ENCODE assay signal across 9 cellular contexts in the genomic region with DNA sequence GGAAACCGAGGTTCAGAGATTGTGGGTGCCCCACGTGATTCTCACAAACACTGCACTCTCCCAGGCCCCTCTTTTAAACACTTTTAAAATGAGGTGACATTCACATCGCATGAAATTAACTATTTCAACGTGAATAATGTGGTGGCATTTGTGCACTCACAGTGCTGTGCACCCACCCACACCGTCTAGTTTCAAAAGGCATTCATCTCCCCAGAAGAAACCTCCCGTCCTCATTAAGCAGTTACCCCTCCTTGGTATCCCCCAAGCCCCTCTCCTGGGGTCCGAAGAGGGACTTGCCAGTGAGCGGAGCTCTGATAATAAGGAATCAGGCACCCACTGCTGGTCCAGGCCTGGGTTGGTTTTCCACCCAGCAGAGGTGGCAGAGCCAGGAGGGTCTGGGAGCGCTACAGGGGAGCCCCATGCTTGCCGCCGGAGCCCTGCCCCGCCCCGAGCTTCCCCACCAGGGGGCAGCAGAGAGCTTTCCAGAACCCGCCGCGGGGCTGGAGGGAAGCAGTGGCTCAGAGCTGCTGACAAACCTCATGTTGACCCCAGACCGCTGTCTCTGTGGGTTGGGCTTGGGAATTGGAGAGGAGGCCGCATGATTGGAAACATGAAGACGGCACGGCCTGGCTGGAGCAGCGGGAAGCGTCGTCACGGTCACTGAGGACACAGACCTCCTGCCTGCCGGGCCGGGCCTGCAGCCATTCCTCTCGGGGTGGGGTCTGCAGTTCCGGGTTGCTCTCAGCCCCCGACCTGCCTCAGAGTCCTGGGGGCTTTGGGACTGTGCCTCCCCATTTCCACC. TPM values are rescaled to one million over a fixed set of nuclear protein-coding genes. Genes with fewer than 3 reads are reported as not detected.
DNase-seq lines count a peak whose midpoint lies in the region; ATAC-seq and TF ChIP-seq lines count a peak whose summit lies in the region.
"Had no signal": no experiment of that assay in that cellular context is flagged by ENCODE, and none has a peak within 500 bp of the region (broad histone marks: within the 10 kb centered on the region; RNA-seq: fewer than 3 reads in every experiment).

No MANE protein-coding gene starts in this region.

- H3K4me1 ChIP-seq in CD4-positive, alpha-beta memory T cell (ENCODE audit: insufficient read depth, low read length) = peaks cover 14% of the 10 kb centered on the region
- H3K4me1 ChIP-seq in parathyroid adenoma = no peaks in the 10 kb centered on the region
- peaks cover 18 to 26% of the 10 kb centered on the region in 2 donors for H3K4me1 ChIP-seq in thyroid gland

- TF ChIP-seq RAD21 in Ishikawa (IDR thresholded peaks at IDR 0.05; ENCODE audit: low read depth) = peak; percentile 93

- CTCF ChIA-PET in CD4-positive, alpha-beta memory T cell (lab: Charles Lee; ENCODE audit: partially characterized antibody) = interaction anchor here (0.7 to 1.8 kb wide), 22 partner anchors 8 to 226 kb away, joined by 3 to 10 read pairs (median 4); partner anchors contain the start of gene SH3TC1
- CTCF ChIA-PET in RWPE1 (lab: Yijun Ruan, JAX) = interaction anchor here (0.6 to 2.0 kb wide), 6 partner anchors 8 to 167 kb away, joined by 4 to 16 read pairs (median 4); no protein-coding TSS in a partner anchor

- no peak overlapping the region for H3K27ac ChIP-seq in CD4-positive, alpha-beta memory T cell (ENCODE audit: low read depth, low read length)
- H3K27ac ChIP-seq in RWPE1 (peak overlapping the region; percentile 24), parathyroid adenoma (no peak overlapping the region), thyroid gland (peak overlapping the region in 1 of 3 donors; percentile 22)

- no peaks in the 10 kb centered on the region for H3K9me3 Mint-ChIP-seq in CD4-positive, alpha-beta memory T cell
- H3K9me3 Mint-ChIP-seq: T-helper 1 cell treated with Interleukin-12 subunit alpha and Interleukin-12 subunit beta and Interleukin-4 antibody, amounts not matched to agents 30 μg/mL and 1 μg/mL, for 36 hours had no signal

- peak overlapping the region in 1 of 8 donors; percentile 13 for H3K4me3 Mint-ChIP-seq in CD4-positive, alpha-beta memory T cell
- H3K4me3 Mint-ChIP-seq: T-helper 1 cell treated with Interleukin-12 subunit alpha and Interleukin-12 subunit beta and Interleukin-4 antibody, amounts not matched to agents 30 μg/mL and 1 μg/mL, for 36 hours had no signal

- H3K9me3 ChIP-seq in CD4-positive, alpha-beta memory T cell (ENCODE audit: control insufficient read depth in 1 of 2, low read length in 2 of 2) = no peaks in the 10 kb centered on the region
- H3K9me3 ChIP-seq in parathyroid adenoma (ENCODE audit: control insufficient read depth, low read length) (no peaks in the 10 kb centered on the region), thyroid gland (no peaks in the 10 kb centered on the region)

- no peaks in the 10 kb centered on the region for H3K79me2 ChIP-seq in parathyroid adenoma

- intact Hi-C loops in CD4-positive, alpha-beta memory T cell (cut with micrococcal nuclease) = loop anchor here (2.0 to 5.0 kb wide), 3 partner anchors 65 to 675 kb away; no protein-coding TSS in a partner anchor
- intact Hi-C loops in thyroid gland (cut with DNase I) = loop anchor here (2.0 to 10.0 kb wide), 2 partner anchors 161 to 353 kb away; partner anchors contain the start of gene CPZ

- H3K36me3 ChIP-seq in CD4-positive, alpha-beta memory T cell (ENCODE audit: insufficient read depth, low read length) = peaks cover 5% of the 10 kb centered on the region
- no peaks in the 10 kb centered on the region for H3K36me3 ChIP-seq in parathyroid adenoma (ENCODE audit: control insufficient read depth, insufficient read depth, low read length)
- H3K36me3 ChIP-seq in thyroid gland = no peaks in the 10 kb centered on the region

- DNase-seq in CD4-positive, alpha-beta memory T cell = peak; percentile 66 to 82 (median 69)
- DNase-seq in RWPE1 (ENCODE audit: low spot score) = peak; percentile 65
- DNase-seq in activated gamma-delta T cell treated with anti-CD3 and anti-CD28 coated beads, Interleukin-2, amount 50 U/mL, for 16 hours (ENCODE audit: low read depth) = peak; percentile 70
- peak; percentile 54 for DNase-seq in globus pallidus (ENCODE audit: low spot score)
- peak; percentile 80 to 84 for DNase-seq in thyroid gland

- peaks cover 5 to 10% (median 6%) of the 10 kb centered on the region in 4 donors for H3K4me1 Mint-ChIP-seq in CD4-positive, alpha-beta memory T cell

- no peak overlapping the region for H3K4me2 ChIP-seq in parathyroid adenoma (ENCODE audit: low read length)

- peaks cover 0 to 15% of the 10 kb centered on the region in 2 donors for H3K36me3 Mint-ChIP-seq in CD4-positive, alpha-beta memory T cell

- TF ChIP-seq CTCF in RWPE1 (conservative IDR thresholded peaks at IDR 0.05; ENCODE audit: low read depth) (peak; percentile 92), parathyroid adenoma (IDR thresholded peaks at IDR 0.05) (peak; percentile 89), thyroid gland (IDR thresholded peaks at IDR 0.05) (peak; percentile 88 to 98 (median 93))

- no peak overlapping the region for H2AFZ ChIP-seq in parathyroid adenoma

- WGBS in thyroid gland, 2 donors = 37 to 47% methylated on average over 16 to 22 of the region's 29 CpGs

- POLR2A ChIA-PET in CD4-positive, alpha-beta memory T cell (lab: Charles Lee; ENCODE audit: partially characterized antibody) = interaction anchor here (1.0 kb wide), 1 partner anchor 13 kb away, joined by 3 read pairs; no protein-coding TSS in a partner anchor
- POLR2A ChIA-PET in RWPE1 (lab: Yijun Ruan, JAX; ENCODE audit: low non-redundant PET) = no interaction called here

- no peak for TF ChIP-seq POLR2A in thyroid gland (IDR thresholded peaks at IDR 0.05)

- H3K9ac ChIP-seq in parathyroid adenoma = no peak overlapping the region

- ATAC-seq in GM19452 (IDR thresholded peaks at IDR 0.05; ENCODE audit: unreplicated experiment) = peak; percentile 60

- H3K4me3 ChIP-seq in CD4-positive, alpha-beta memory T cell (ENCODE audit: low read length in 2 of 2) = no peak overlapping the region
- H3K4me3 ChIP-seq in parathyroid adenoma (ENCODE audit: low read depth, low read length) (no peak overlapping the region), thyroid gland (replicated peaks in 1 of 3) (no peak overlapping the region)

- no peaks in the 10 kb centered on the region for H3K27me3 Mint-ChIP-seq in CD4-positive, alpha-beta memory T cell

- TF ChIP-seq EP300 in Ishikawa (IDR thresholded peaks at IDR 0.05; ENCODE audit: borderline replicate concordance) = peak; percentile 55; the same call in 1 of the 2 replicates

- H3K27ac Mint-ChIP-seq in CD4-positive, alpha-beta memory T cell = peak overlapping the region in 6 of 7 donors; percentile 46 to 88 (median 81)
- H3K27ac Mint-ChIP-seq: T-helper 1 cell treated with Interleukin-12 subunit alpha and Interleukin-12 subunit beta and Interleukin-4 antibody, amounts not matched to agents 30 μg/mL and 1 μg/mL, for 36 hours had no signal

- no peaks in the 10 kb centered on the region for H3K27me3 ChIP-seq in CD4-positive, alpha-beta memory T cell (ENCODE audit: insufficient read depth, low read length)
- H3K27me3 ChIP-seq in parathyroid adenoma (ENCODE audit: control insufficient read depth, insufficient read depth, low read length) (no peaks in the 10 kb centered on the region), thyroid gland (no peaks in the 10 kb centered on the region)

TF ChIP-seq in Ishikawa, 13 proteins besides CTCF, POLR2A, EP300 and RAD21 (continues in another document):
- TF ChIP-seq MAX (IDR thresholded peaks at IDR 0.05) = peak; percentile 56
- no peak for TF ChIP-seq CEBPB (IDR thresholded peaks at IDR 0.05)
- peak; percentile 71 for TF ChIP-seq ZBTB7A (IDR thresholded peaks at IDR 0.05; ENCODE audit: low read depth)
- no peak for TF ChIP-seq TCF12 (IDR thresholded peaks at IDR 0.05; ENCODE audit: low read depth)
- TF ChIP-seq, protein P1, sequence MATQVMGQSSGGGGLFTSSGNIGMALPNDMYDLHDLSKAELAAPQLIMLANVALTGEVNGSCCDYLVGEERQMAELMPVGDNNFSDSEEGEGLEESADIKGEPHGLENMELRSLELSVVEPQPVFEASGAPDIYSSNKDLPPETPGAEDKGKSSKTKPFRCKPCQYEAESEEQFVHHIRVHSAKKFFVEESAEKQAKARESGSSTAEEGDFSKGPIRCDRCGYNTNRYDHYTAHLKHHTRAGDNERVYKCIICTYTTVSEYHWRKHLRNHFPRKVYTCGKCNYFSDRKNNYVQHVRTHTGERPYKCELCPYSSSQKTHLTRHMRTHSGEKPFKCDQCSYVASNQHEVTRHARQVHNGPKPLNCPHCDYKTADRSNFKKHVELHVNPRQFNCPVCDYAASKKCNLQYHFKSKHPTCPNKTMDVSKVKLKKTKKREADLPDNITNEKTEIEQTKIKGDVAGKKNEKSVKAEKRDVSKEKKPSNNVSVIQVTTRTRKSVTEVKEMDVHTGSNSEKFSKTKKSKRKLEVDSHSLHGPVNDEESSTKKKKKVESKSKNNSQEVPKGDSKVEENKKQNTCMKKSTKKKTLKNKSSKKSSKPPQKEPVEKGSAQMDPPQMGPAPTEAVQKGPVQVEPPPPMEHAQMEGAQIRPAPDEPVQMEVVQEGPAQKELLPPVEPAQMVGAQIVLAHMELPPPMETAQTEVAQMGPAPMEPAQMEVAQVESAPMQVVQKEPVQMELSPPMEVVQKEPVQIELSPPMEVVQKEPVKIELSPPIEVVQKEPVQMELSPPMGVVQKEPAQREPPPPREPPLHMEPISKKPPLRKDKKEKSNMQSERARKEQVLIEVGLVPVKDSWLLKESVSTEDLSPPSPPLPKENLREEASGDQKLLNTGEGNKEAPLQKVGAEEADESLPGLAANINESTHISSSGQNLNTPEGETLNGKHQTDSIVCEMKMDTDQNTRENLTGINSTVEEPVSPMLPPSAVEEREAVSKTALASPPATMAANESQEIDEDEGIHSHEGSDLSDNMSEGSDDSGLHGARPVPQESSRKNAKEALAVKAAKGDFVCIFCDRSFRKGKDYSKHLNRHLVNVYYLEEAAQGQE (IDR thresholded peaks at IDR 0.05; ENCODE audit: low read depth) = no peak
- TF ChIP-seq, protein P2, sequence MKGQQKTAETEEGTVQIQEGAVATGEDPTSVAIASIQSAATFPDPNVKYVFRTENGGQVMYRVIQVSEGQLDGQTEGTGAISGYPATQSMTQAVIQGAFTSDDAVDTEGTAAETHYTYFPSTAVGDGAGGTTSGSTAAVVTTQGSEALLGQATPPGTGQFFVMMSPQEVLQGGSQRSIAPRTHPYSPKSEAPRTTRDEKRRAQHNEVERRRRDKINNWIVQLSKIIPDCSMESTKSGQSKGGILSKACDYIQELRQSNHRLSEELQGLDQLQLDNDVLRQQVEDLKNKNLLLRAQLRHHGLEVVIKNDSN (IDR thresholded peaks at IDR 0.05) = no peak
- no peak for TF ChIP-seq FOXM1 (IDR thresholded peaks at IDR 0.05; ENCODE audit: borderline replicate concordance, low read depth)

RNA-seq across cellular contexts. Expression of gene HTRA3, which starts 27.5 kb away (rescaled TPM):
- total RNA-seq in CD4-positive, alpha-beta memory T cell = not detected
- not detected for polyA plus RNA-seq in CD4-positive, alpha-beta memory T cell
- 10 to 100 TPM in 3 of 4 donors, 1 to 10 TPM in 1; 6.9 to 38.3 (median 14.0) TPM for total RNA-seq in thyroid gland

RNA-seq across cellular contexts. Expression of gene SH3TC1, which starts 43.0 kb away (rescaled TPM):
- 10 to 100 TPM; 37.1 to 41.3 TPM for total RNA-seq in CD4-positive, alpha-beta memory T cell
- 10 to 100 TPM in 1 of 2 donors, 1 to 10 TPM in 1; 7.9 to 14.3 TPM for polyA plus RNA-seq in CD4-positive, alpha-beta memory T cell
- total RNA-seq in thyroid gland = 10 to 100 TPM; 13.5 to 29.5 (median 16.4) TPM

Comparison
In these comparisons a context has a peak if more than half of its experiments do, and no peak if none do; other contexts are left out.
1. RNA of gene HTRA3, which starts 27.5 kb away (total RNA-seq): 6.9 to 38.3 TPM in thyroid gland; not detected in CD4-positive, alpha-beta memory T cell; every median in the first group is over 4 times any median in the second.
2. Peak in every context shown above with its lines, with median percentiles within 50 percentile points of each other: DNase-seq and CTCF ChIP-seq.